In the genomic region with DNA sequence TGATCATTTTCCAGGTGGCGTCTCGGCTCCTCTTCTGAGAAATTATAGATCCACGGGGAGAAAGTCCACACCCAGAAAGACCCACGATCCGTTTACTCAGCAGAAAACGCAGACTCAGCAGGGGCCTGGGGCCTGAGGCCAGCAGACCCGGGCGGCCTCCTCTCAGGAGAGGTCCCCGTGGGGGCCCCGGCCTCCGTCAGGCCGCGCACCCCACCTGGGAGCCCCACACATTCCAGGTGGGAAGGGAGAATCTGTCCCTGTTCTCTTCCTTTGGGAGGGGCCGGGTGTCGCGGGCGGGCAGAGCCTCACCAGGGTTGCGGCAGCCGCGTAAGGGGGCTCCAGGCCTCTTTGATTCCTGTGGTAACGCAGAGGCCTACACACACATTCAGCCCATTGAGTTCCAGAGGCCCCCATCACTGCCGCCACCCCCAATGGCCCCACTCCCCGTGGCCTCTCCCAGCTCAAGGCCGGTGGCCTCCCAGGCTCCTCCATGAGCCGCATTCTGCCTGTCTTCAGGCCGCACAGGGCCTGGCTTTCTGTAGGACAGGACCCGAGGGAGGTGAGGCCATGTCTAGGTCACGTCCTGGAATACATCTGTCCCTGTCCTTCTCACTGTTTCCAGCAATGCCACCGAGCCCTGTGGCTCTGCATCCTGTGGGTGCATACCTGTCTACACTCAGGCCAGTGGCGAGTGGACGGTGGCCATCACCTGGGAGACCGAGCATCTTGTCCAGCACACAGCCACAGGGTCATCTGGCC, we compare ENCODE assay signal across 17 cellular contexts. TPM values are rescaled to one million over a fixed set of nuclear protein-coding genes. Genes with fewer than 3 reads are reported as not detected.
DNase-seq lines count a peak whose midpoint lies in the region; ATAC-seq and TF ChIP-seq lines count a peak whose summit lies in the region.
"Had no signal": no experiment of that assay in that cellular context is flagged by ENCODE, and none has a peak within 500 bp of the region (broad histone marks: within the 10 kb centered on the region; RNA-seq: fewer than 3 reads in every experiment).

No MANE protein-coding gene starts in this region.

- H3K36me3 Mint-ChIP-seq in activated naive CD8-positive, alpha-beta T cell treated with anti-CD3 and anti-CD28 coated beads, Interleukin-2, amount 10 ng/mL, durations not matched to agents 7 days and 5 days, result peaks cover 3% of the 10 kb centered on the region
- peaks cover 5% of the 10 kb centered on the region for H3K36me3 Mint-ChIP-seq in activated naive CD8-positive, alpha-beta T cell treated with anti-CD3 and anti-CD28 coated beads for 36 hours

- H3K4me3 Mint-ChIP-seq in activated naive CD8-positive, alpha-beta T cell treated with anti-CD3 and anti-CD28 coated beads, Interleukin-2, amount 10 ng/mL, durations not matched to agents 7 days and 5 days, result no peak overlapping the region
- no peak overlapping the region for H3K4me3 Mint-ChIP-seq in activated naive CD8-positive, alpha-beta T cell treated with anti-CD3 and anti-CD28 coated beads for 36 hours
- H3K4me3 Mint-ChIP-seq: CD4-positive, CD25-positive, alpha-beta regulatory T cell had no signal

- TF ChIP-seq POLR2A in spleen (IDR thresholded peaks at IDR 0.05), result no peak

- H3K4me1 Mint-ChIP-seq in activated naive CD8-positive, alpha-beta T cell treated with anti-CD3 and anti-CD28 coated beads, Interleukin-2, amount 10 ng/mL, durations not matched to agents 7 days and 5 days, result no peaks in the 10 kb centered on the region
- no peaks in the 10 kb centered on the region for H3K4me1 Mint-ChIP-seq in activated naive CD8-positive, alpha-beta T cell treated with anti-CD3 and anti-CD28 coated beads for 36 hours

- ATAC-seq in activated naive CD8-positive, alpha-beta T cell treated with anti-CD3 and anti-CD28 coated beads, Interleukin-2, amount 10 ng/mL, durations not matched to agents 7 days and 5 days (ENCODE audit: low read depth), result no peak
- no peak for ATAC-seq in HG03175 (IDR thresholded peaks at IDR 0.05; ENCODE audit: unreplicated experiment)

- H3K4me1 ChIP-seq in liver (ENCODE audit: control insufficient read depth in 4 of 4, insufficient read depth in 4 of 4, low read length in 3 of 4) (peaks cover 20 to 50% (median 41%) of the 10 kb centered on the region in 4 donors), spleen (no peaks in the 10 kb centered on the region)
- H3K4me1 ChIP-seq: HAP-1 had no signal

- H3K27me3 ChIP-seq in liver (ENCODE audit: control insufficient read depth in 4 of 4, insufficient read depth in 4 of 4, low read length in 3 of 4), result no peaks in the 10 kb centered on the region
- no peaks in the 10 kb centered on the region for H3K27me3 ChIP-seq in spleen (replicated peaks in 1 of 7)

- TF ChIP-seq CTCF in liver (IDR thresholded peaks at IDR 0.05; ENCODE audit: low read depth, low read length, missing input control) (no peak), spleen (IDR thresholded peaks at IDR 0.05 in 8 of 11, conservative IDR thresholded peaks at IDR 0.05 in 3 of 11) (no peak)

- intact Hi-C loops in spleen (cut with DNase I; ENCODE audit: low total_unique reads), result no loop called here

- no peaks in the 10 kb centered on the region for H3K9me3 ChIP-seq in liver (ENCODE audit: control insufficient read depth in 4 of 4, low read length in 3 of 4)
- H3K9me3 ChIP-seq in spleen, result peaks cover 0 to 34% (median 28%) of the 10 kb centered on the region in 8 donors

- TF ChIP-seq RAD21 in liver (IDR thresholded peaks at IDR 0.05), result no peak

- peak; percentile 24 for DNase-seq in activated naive CD8-positive, alpha-beta T cell treated with anti-CD3 and anti-CD28 coated beads, Interleukin-2, amount 10 ng/mL, durations not matched to agents 7 days and 5 days
- DNase-seq in activated naive CD8-positive, alpha-beta T cell treated with anti-CD3 and anti-CD28 coated beads for 36 hours, result no peak
- DNase-seq in ecto neural progenitor cell (ENCODE audit: low spot score), result peak; percentile 32
- DNase-seq in spleen, result peak; percentile 52
- DNase-seq in cerebellar cortex (ENCODE audit: low spot score), result no peak
- no peak for DNase-seq in activated CD8-positive, alpha-beta memory T cell treated with anti-CD3 and anti-CD28 coated beads for 24 hours
- DNase-seq: CD4-positive, CD25-positive, alpha-beta regulatory T cell; COR-L47; DMS 273 treated with DMSO at 0.1 percent for 48 hours; NCI-H1694 treated with DMSO at 0.1 percent for 48 hours; NCI-H748 treated with DMSO at 0.1 percent for 48 hours; Right ventricle myocardium superior had no signal

- no peak overlapping the region for H3K27ac Mint-ChIP-seq in activated naive CD8-positive, alpha-beta T cell treated with anti-CD3 and anti-CD28 coated beads, Interleukin-2, amount 10 ng/mL, durations not matched to agents 7 days and 5 days
- no peak overlapping the region for H3K27ac Mint-ChIP-seq in activated naive CD8-positive, alpha-beta T cell treated with anti-CD3 and anti-CD28 coated beads for 36 hours
- H3K27ac Mint-ChIP-seq: CD4-positive, CD25-positive, alpha-beta regulatory T cell had no signal

- POLR2A ChIA-PET in activated naive CD8-positive, alpha-beta T cell treated with anti-CD3 and anti-CD28 coated beads, Interleukin-2, amount 10 ng/mL, durations not matched to agents 7 days and 5 days (lab: Charles Lee), result no interaction called here

- H3K36me3 ChIP-seq in liver (ENCODE audit: control insufficient read depth in 4 of 4, insufficient read depth in 3 of 4, low read depth in 1 of 4, low read length in 3 of 4) (peaks cover 0 to 8% (median 0%) of the 10 kb centered on the region in 4 donors), spleen (peaks cover 0 to 28% (median 21%) of the 10 kb centered on the region in 6 donors)
- H3K36me3 ChIP-seq: HAP-1 had no signal

- peaks cover 3% of the 10 kb centered on the region for H3K9me3 Mint-ChIP-seq in activated naive CD8-positive, alpha-beta T cell treated with anti-CD3 and anti-CD28 coated beads, Interleukin-2, amount 10 ng/mL, durations not matched to agents 7 days and 5 days
- peaks cover 9% of the 10 kb centered on the region for H3K9me3 Mint-ChIP-seq in activated naive CD8-positive, alpha-beta T cell treated with anti-CD3 and anti-CD28 coated beads for 36 hours

- H3K27ac ChIP-seq in liver (ENCODE audit: low read depth in 1 of 2, low read length in 2 of 2) (peak overlapping the region; percentile 64 to 76), spleen (no peak overlapping the region)
- H3K27ac ChIP-seq: 22Rv1 had no signal

- 49% methylated on average over 32 of the region's 32 CpGs for WGBS in liver
- 85 to 92% (median 88%) methylated on average over 19 to 32 of the region's 32 CpGs for whole genome bisulfite sequencing in spleen, 5 donors

- H3K27me3 Mint-ChIP-seq in activated naive CD8-positive, alpha-beta T cell treated with anti-CD3 and anti-CD28 coated beads, Interleukin-2, amount 10 ng/mL, durations not matched to agents 7 days and 5 days, result no peaks in the 10 kb centered on the region
- H3K27me3 Mint-ChIP-seq in activated naive CD8-positive, alpha-beta T cell treated with anti-CD3 and anti-CD28 coated beads for 36 hours, result no peaks in the 10 kb centered on the region
- H3K27me3 Mint-ChIP-seq: CD4-positive, CD25-positive, alpha-beta regulatory T cell had no signal

- H3K4me3 ChIP-seq in liver (ENCODE audit: low read depth in 1 of 3, low read length in 3 of 3) (peak overlapping the region in 2 of 3 donors; percentile 60 to 70), spleen (no peak overlapping the region)
- H3K4me3 ChIP-seq: HAP-1 had no signal

- H3K9ac ChIP-seq in liver (ENCODE audit: low read depth in 1 of 2, low read length in 2 of 2), result peak overlapping the region in 1 of 2 donors; percentile 16

TF ChIP-seq in liver, 16 proteins besides CTCF, POLR2A, EP300 and RAD21:
- no peak for TF ChIP-seq EGR1 (IDR thresholded peaks at IDR 0.05; ENCODE audit: low read depth in 2 of 2)
- TF ChIP-seq SP1 (IDR thresholded peaks at IDR 0.05), result no peak
- no peak for TF ChIP-seq RXRA (IDR thresholded peaks at IDR 0.05)
- TF ChIP-seq FOXA1 (IDR thresholded peaks at IDR 0.05), result no peak
- peak in 1 of 2 donors; percentile 39 for TF ChIP-seq HNF4A (conservative IDR thresholded peaks at IDR 0.05)

RNA-seq across cellular contexts. Expression of a gene that starts 1.6 kb away (rescaled TPM):
- under 1 TPM; 0.23 to 0.55 TPM for total RNA-seq in activated naive CD8-positive, alpha-beta T cell treated with anti-CD3 and anti-CD28 coated beads, Interleukin-2, amount 10 ng/mL, durations not matched to agents 7 days and 5 days
- total RNA-seq in activated naive CD8-positive, alpha-beta T cell treated with anti-CD3 and anti-CD28 coated beads for 36 hours, result not detected
- total RNA-seq in liver (100 to 1,000 TPM in 1 of 2 donors, 10 to 100 TPM in 1; 19.8 to 161 TPM), spleen (under 1 TPM in 5 of 7 donors, not detected in 2; 0.21 to 0.63 (median 0.39) TPM)
- polyA plus RNA-seq in liver (10 to 100 TPM; 62.6 to 74.2 TPM), spleen (under 1 TPM; 0.14 to 0.19 (median 0.17) TPM)
- polyA plus RNA-seq: AG04450 had no signal

RNA-seq across cellular contexts. Expression of a gene that starts 12.3 kb away (rescaled TPM):
- total RNA-seq in activated naive CD8-positive, alpha-beta T cell treated with anti-CD3 and anti-CD28 coated beads, Interleukin-2, amount 10 ng/mL, durations not matched to agents 7 days and 5 days, result 10 to 100 TPM; 55.6 to 55.9 TPM
- 10 to 100 TPM; 63.6 to 64.2 TPM for total RNA-seq in activated naive CD8-positive, alpha-beta T cell treated with anti-CD3 and anti-CD28 coated beads for 36 hours
- 10 to 100 TPM; 28.9 to 80.9 TPM for total RNA-seq in liver
- 10 to 100 TPM; 51.8 to 56.3 TPM for polyA plus RNA-seq in liver
- total RNA-seq in spleen, result 100 to 1,000 TPM in 1 of 7 donors, 10 to 100 TPM in 6; 37.5 to 103 (median 44.6) TPM
- 10 to 100 TPM; 61.9 to 84.3 (median 79.3) TPM for polyA plus RNA-seq in spleen

RNA-seq across cellular contexts. Expression of a gene that starts 12.7 kb away (rescaled TPM):
- total RNA-seq in activated naive CD8-positive, alpha-beta T cell treated with anti-CD3 and anti-CD28 coated beads, Interleukin-2, amount 10 ng/mL, durations not matched to agents 7 days and 5 days, result 10 to 100 TPM; 67.8 to 74.1 TPM
- 10 to 100 TPM; 12.3 to 12.8 TPM for total RNA-seq in activated naive CD8-positive, alpha-beta T cell treated with anti-CD3 and anti-CD28 coated beads for 36 hours
- total RNA-seq in liver (10 to 100 TPM; 27.7 to 44.5 TPM), spleen (100 to 1,000 TPM in 2 of 7 donors, 10 to 100 TPM in 5; 41.4 to 114 (median 65.3) TPM)
- polyA plus RNA-seq in liver (10 to 100 TPM; 31.1 to 60.5 TPM), spleen (100 to 1,000 TPM; 111 to 266 (median 204) TPM)

RNA-seq across cellular contexts. Expression of a gene that starts 22.2 kb away (rescaled TPM):
- total RNA-seq in activated naive CD8-positive, alpha-beta T cell treated with anti-CD3 and anti-CD28 coated beads, Interleukin-2, amount 10 ng/mL, durations not matched to agents 7 days and 5 days, result 100 to 1,000 TPM in 1 of 2 experiments, 10 to 100 TPM in 1; 91.6 to 103 TPM
- total RNA-seq in activated naive CD8-positive, alpha-beta T cell treated with anti-CD3 and anti-CD28 coated beads for 36 hours, result 100 to 1,000 TPM; 187 to 190 TPM
- total RNA-seq in liver (10 to 100 TPM; 42.4 to 46.7 TPM), spleen (10 to 100 TPM; 49.9 to 66.8 (median 62.3) TPM)
- polyA plus RNA-seq in liver (100 to 1,000 TPM in 1 of 2 donors, 10 to 100 TPM in 1; 70.7 to 100 TPM), spleen (100 to 1,000 TPM; 133 to 157 (median 134) TPM)

RNA-seq across cellular contexts. Expression of a gene that starts 22.5 kb away (rescaled TPM):
- 10 to 100 TPM; 28.7 to 36.3 TPM for total RNA-seq in activated naive CD8-positive, alpha-beta T cell treated with anti-CD3 and anti-CD28 coated beads, Interleukin-2, amount 10 ng/mL, durations not matched to agents 7 days and 5 days
- total RNA-seq in activated naive CD8-positive, alpha-beta T cell treated with anti-CD3 and anti-CD28 coated beads for 36 hours, result 10 to 100 TPM; 17.2 to 20.1 TPM
- total RNA-seq in liver (1 to 10 TPM; 4.2 to 9.0 TPM), spleen (10 to 100 TPM; 17.8 to 41.3 (median 28.8) TPM)
- polyA plus RNA-seq in liver (1 to 10 TPM; 1.4 to 1.8 TPM), spleen (10 to 100 TPM in 2 of 3 donors, 1 to 10 TPM in 1; 5.1 to 22.4 (median 13.8) TPM)

Comparison
In these comparisons a context has a peak if more than half of its experiments do, and no peak if none do; other contexts are left out.
1. DNase-seq: peak in activated naive CD8-positive, alpha-beta T cell treated with anti-CD3 and anti-CD28 coated beads, Interleukin-2, amount 10 ng/mL, durations not matched to agents 7 days and 5 days (single experiment), ecto neural progenitor cell (single experiment) and spleen (single experiment); none in activated naive CD8-positive, alpha-beta T cell treated with anti-CD3 and anti-CD28 coated beads for 36 hours (single experiment), cerebellar cortex (single experiment) and activated CD8-positive, alpha-beta memory T cell treated with anti-CD3 and anti-CD28 coated beads for 24 hours (single experiment).
2. H3K27ac ChIP-seq: peak in liver (2 of 2); none in spleen (0 of 8).
3. H3K4me3 ChIP-seq: peak in liver (2 of 3); none in spleen (0 of 8).
4. RNA of a gene that starts 1.6 kb away (total RNA-seq): 19.8 to 161 TPM in liver; 0.23 to 0.55 TPM in activated naive CD8-positive, alpha-beta T cell treated with anti-CD3 and anti-CD28 coated beads, Interleukin-2, amount 10 ng/mL, durations not matched to agents 7 days and 5 days, 0.21 to 0.63 TPM in spleen and not detected in activated naive CD8-positive, alpha-beta T cell treated with anti-CD3 and anti-CD28 coated beads for 36 hours; every median in the first group is over 10 times any median in the second.